Comparison of ENCODE assay signal across 8 cellular contexts in genomic region chr12:122419094-122419493, GRCh38. TPM values are rescaled to one million over a fixed set of nuclear protein-coding genes. Genes with fewer than 3 reads are reported as not detected.
A peak's percentile ranks its signal among the peaks of the same experiment; 100 is the strongest.
DNase-seq lines count a peak whose midpoint lies in the region; ATAC-seq, FAIRE-seq and TF ChIP-seq lines count a peak whose summit lies in the region.
"Not testable (repeated sequence)": the region's sequence is repeated elsewhere in the genome, so short reads cannot be mapped to it uniquely, and the experiment has no call there.

No MANE protein-coding gene starts in this region.

- not testable (repeated sequence) for H3K27me3 ChIP-seq in DND-41 (ENCODE audit: insufficient read depth, low read length, poor library complexity); Panc1 (ENCODE audit: control insufficient read depth, insufficient read depth, low read length); breast epithelium; HepG2 (ENCODE audit: control insufficient read depth in 1 of 2, insufficient read depth in 2 of 2, low read length in 2 of 2); thyroid gland; vagina

- not testable (repeated sequence) for TF ChIP-seq CTCF in DND-41 (IDR thresholded peaks at IDR 0.05; ENCODE audit: borderline replicate concordance, extremely low read depth, low read length, poor library complexity, severe bottlenecking); Panc1 (IDR thresholded peaks at IDR 0.05); breast epithelium (IDR thresholded peaks at IDR 0.05); HepG2 (CRISPR knock-in tag; IDR thresholded peaks at IDR 0.05); osteocyte (IDR thresholded peaks at IDR 0.05); thyroid gland (IDR thresholded peaks at IDR 0.05); vagina (IDR thresholded peaks at IDR 0.05)

- not testable (repeated sequence) for ATAC-seq in DND-41 (ENCODE audit: insufficient read depth, low read depth); Panc1; HepG2; sciatic nerve

- peaks cover 45% of the 10 kb centered on the region for H3K4me1 Mint-ChIP-seq in osteocyte (ENCODE audit: unreplicated experiment)

- peak overlapping the region; percentile 18 for H3K27ac Mint-ChIP-seq in osteocyte (ENCODE audit: unreplicated experiment)

- not testable (repeated sequence) for H3K9me3 ChIP-seq in DND-41 (ENCODE audit: insufficient read depth, low read length, severe bottlenecking); Panc1 (ENCODE audit: control insufficient read depth, insufficient read depth, low read depth, low read length); breast epithelium; HepG2 (ENCODE audit: low read length); thyroid gland; vagina

- not testable (repeated sequence) for BruUV-seq in Panc1 (replicated peaks; lab: Mats Ljungman, UMichigan); HepG2 (replicated peaks; lab: Mats Ljungman, UMichigan)

- not testable (repeated sequence) for H3K36me3 ChIP-seq in DND-41 (ENCODE audit: insufficient read depth, low read length); Panc1 (ENCODE audit: control insufficient read depth, insufficient read depth, low read length); breast epithelium; HepG2 (replicated peaks in 1 of 2; ENCODE audit: control insufficient read depth in 1 of 2, insufficient read depth in 2 of 2, low read length in 2 of 2); thyroid gland; vagina

- TF ChIP-seq EP300 in HepG2 (IDR thresholded peaks at IDR 0.05; ENCODE audit: low read depth in 2 of 2, low read length in 2 of 2); HepG2 (CRISPR knock-in tag; IDR thresholded peaks at IDR 0.05; ENCODE audit: borderline replicate concordance): not testable (repeated sequence)

- not testable (repeated sequence) for H3K9ac ChIP-seq in DND-41 (ENCODE audit: low read depth, low read length); HepG2 (ENCODE audit: insufficient read depth, low read depth, low read length)

- FAIRE-seq in HepG2 (lab: Jason Lieb, UNC) = not testable (repeated sequence)

- H3K79me2 ChIP-seq in DND-41 (ENCODE audit: insufficient read depth, low read length) (peaks cover 74% of the 10 kb centered on the region), HepG2 (ENCODE audit: insufficient read depth, low read length) (peaks cover 47% of the 10 kb centered on the region)

- WGBS in HepG2 (ENCODE audit: low lambda C conversion rate) = 91% methylated on average over 3 of the region's 3 CpGs
- WGBS in thyroid gland, 2 donors = 91 to 93% methylated on average over 3 of the region's 3 CpGs

- H3K4me2 ChIP-seq in DND-41 (ENCODE audit: insufficient read depth, low read length) = peak overlapping the region; percentile 22; the same call in 1 of the 2 replicates
- not testable (repeated sequence) for H3K4me2 ChIP-seq in HepG2 (ENCODE audit: low read depth, low read length)

- H3K27ac ChIP-seq in DND-41 (ENCODE audit: low read length); HepG2 (ENCODE audit: extremely low read length, insufficient read depth, low read length): not testable (repeated sequence)
- H3K27ac ChIP-seq in Panc1 (ENCODE audit: low read length) (peak overlapping the region; percentile 10; the same call in 1 of the 2 replicates), breast epithelium (peak overlapping the region; percentile 38), thyroid gland (peak overlapping the region in 2 of 3 donors; percentile 25 to 99), vagina (peak overlapping the region; percentile 33)

- in situ Hi-C loops in Panc1 (cut with HindIII; ENCODE audit: low pct_unique_long_range_greater_than_20kb, low sequenced_read_pairs); HepG2 (cut with HindIII; ENCODE audit: extremely low pct_ligation_motif_present, low pct_unique_long_range_greater_than_20kb): not testable (repeated sequence)

- CTCF ChIA-PET in Panc1 (lab: Charles Lee) = interaction anchor here (0.7 kb wide), 1 partner anchor 109 kb away, joined by 5 read pairs; no protein-coding TSS in a partner anchor
- CTCF ChIA-PET in HepG2 (lab: Yijun Ruan, JAX; ENCODE audit: low intra/inter-chr PET ratio, low total read pairs) = not testable (repeated sequence)

- not testable (repeated sequence) for H3K27me3 Mint-ChIP-seq in osteocyte (ENCODE audit: unreplicated experiment)

- not testable (repeated sequence) for H3K4me3 ChIP-seq in DND-41 (ENCODE audit: low read depth in 1 of 2, low read length in 2 of 2); Panc1 (ENCODE audit: low read depth in 2 of 2, low read length in 2 of 2); breast epithelium; HepG2 (replicated peaks in 1 of 3; ENCODE audit: insufficient read depth in 1 of 3, low read depth in 2 of 3, low read length in 3 of 3); thyroid gland (replicated peaks in 1 of 3); vagina

- not testable (repeated sequence) for TF ChIP-seq POLR2A in breast epithelium (IDR thresholded peaks at IDR 0.05); HepG2 (IDR thresholded peaks at IDR 0.05; ENCODE audit: insufficient read depth in 1 of 2, low read depth in 2 of 2, low read length in 2 of 2); thyroid gland (IDR thresholded peaks at IDR 0.05); vagina (IDR thresholded peaks at IDR 0.05)

- H4K20me1 ChIP-seq in DND-41 (ENCODE audit: insufficient read depth, low read length); HepG2 (ENCODE audit: insufficient read depth, low read length): not testable (repeated sequence)

- intact Hi-C loops in Panc1 (cut with micrococcal nuclease; ENCODE audit: unreplicated experiment); breast epithelium (cut with DNase I; ENCODE audit: low total_unique reads); HepG2 (cut with micrococcal nuclease; ENCODE audit: unreplicated experiment); sciatic nerve (cut with DNase I); thyroid gland (cut with DNase I); vagina (cut with DNase I): not testable (repeated sequence)

- not testable (repeated sequence) for H2AFZ ChIP-seq in DND-41 (ENCODE audit: low read depth, low read length); HepG2 (ENCODE audit: low read length)

- H3K4me3 Mint-ChIP-seq in osteocyte (ENCODE audit: unreplicated experiment) = not testable (repeated sequence)

- H3K4me1 ChIP-seq in DND-41 (ENCODE audit: insufficient read depth, low read length) (peaks cover 27% of the 10 kb centered on the region), Panc1 (ENCODE audit: control insufficient read depth, insufficient read depth, low read length) (peaks cover 37% of the 10 kb centered on the region), breast epithelium (peaks cover 0 to 12% of the 10 kb centered on the region in 2 donors), HepG2 (ENCODE audit: insufficient read depth, low read length) (peaks cover 43% of the 10 kb centered on the region), thyroid gland (peaks cover 21 to 52% of the 10 kb centered on the region in 2 donors), vagina (peaks cover 45% of the 10 kb centered on the region)

- not testable (repeated sequence) for H3K9me3 Mint-ChIP-seq in osteocyte (ENCODE audit: unreplicated experiment)

- not testable (repeated sequence) for DNase-seq in DND-41; Panc1 (ENCODE audit: low read depth, low spot score); breast epithelium (ENCODE audit: low spot score in 2 of 2); HepG2 (ENCODE audit: low spot score); osteocyte (ENCODE audit: extremely low spot score, unreplicated experiment); thyroid gland; vagina (ENCODE audit: extremely low spot score in 2 of 2)
- DNase-seq in sciatic nerve (ENCODE audit: low spot score) = peak; percentile 21

- not testable (repeated sequence) for TF ChIP-seq RAD21 in HepG2 (CRISPR knock-in tag; IDR thresholded peaks at IDR 0.05)

- POLR2A ChIA-PET in Panc1 (lab: Charles Lee) = not testable (repeated sequence)
- POLR2A ChIA-PET in HepG2 (lab: Yijun Ruan, JAX) = interaction anchor here (0.7 to 5.5 kb wide), 6 partner anchors 8 to 82 kb away, joined by 3 to 32 read pairs (median 4); partner anchors contain the start of gene ZCCHC8

- not testable (repeated sequence) for H3K36me3 Mint-ChIP-seq in osteocyte (ENCODE audit: unreplicated experiment)

RNA-seq across cellular contexts. Expression of gene CLIP1, which starts 3.4 kb away (rescaled TPM):
- total RNA-seq in Panc1 (2021; ENCODE audit: unreplicated experiment) = 117 TPM
- 52.1 TPM for polyA plus RNA-seq in Panc1 (2012; ENCODE audit: insufficient read length)
- total RNA-seq in breast epithelium = 100 to 1,000 TPM in 2 of 3 donors, 10 to 100 TPM in 1; 86.9 to 126 (median 108) TPM
- total RNA-seq in HepG2 (2016; rRNA removed; fragmentation: Illumina TruSeq; extraction: Trizol) = 28.9 and 30.2 TPM in 2 replicates
- 16.2 and 21.0 TPM in 2 replicates for total RNA-seq in HepG2 (2016; cell fraction: cytosol; rRNA removed; fragmentation: Illumina TruSeq; extraction: Trizol; ENCODE audit: low read depth)
- total RNA-seq in HepG2 (2016; cell fraction: insoluble cytoplasmic fraction; rRNA removed; fragmentation: Illumina TruSeq; extraction: Trizol) = 26.9 and 28.6 TPM in 2 replicates
- 15.5 and 15.9 TPM in 2 replicates for total RNA-seq in HepG2 (2016; cell fraction: membrane; rRNA removed; fragmentation: Illumina TruSeq; extraction: Trizol)
- 33.5 and 40.7 TPM in 2 replicates for total RNA-seq in HepG2 (2016; cell fraction: nucleus; rRNA removed; fragmentation: Illumina TruSeq; extraction: Trizol)
- 42.8 and 43.7 TPM in 2 replicates for polyA plus RNA-seq in HepG2 (2011; rRNA removed)
- 26.7 and 33.0 TPM in 2 replicates for polyA plus RNA-seq in HepG2 (2011; cell fraction: cytosol; rRNA removed)
- polyA plus RNA-seq in HepG2 (2011; cell fraction: nucleus; rRNA removed) = 30.4 and 31.8 TPM in 2 replicates
- polyA plus RNA-seq in HepG2 (2012) = 21.0 and 26.9 TPM in 2 replicates
- 0.83 and 0.97 TPM in 2 replicates for polyA plus RNA-seq in HepG2 (2016; cell fraction: cytosol; fragmentation: Illumina TruSeq; extraction: Trizol; ENCODE audit: low read depth)
- polyA plus RNA-seq in HepG2 (2016; cell fraction: insoluble cytoplasmic fraction; fragmentation: Illumina TruSeq; extraction: Trizol; ENCODE audit: low read depth) = 22.9 and 23.8 TPM in 2 replicates
- 3.9 and 5.6 TPM in 2 replicates for polyA plus RNA-seq in HepG2 (2016; cell fraction: membrane; fragmentation: Illumina TruSeq; extraction: Trizol; ENCODE audit: low read depth)
- 35.5 and 36.6 TPM in 2 replicates for polyA plus RNA-seq in HepG2 (2016; cell fraction: nucleus; fragmentation: Illumina TruSeq; extraction: Trizol; ENCODE audit: insufficient read depth, low read depth)
- 62.5 and 153 TPM in 2 replicates for polyA minus RNA-seq in HepG2 (2011; rRNA and poly(A)+ RNA removed; ENCODE audit: low replicate concordance)
- polyA minus RNA-seq in HepG2 (2011; cell fraction: cytosol; rRNA and poly(A)+ RNA removed) = 23.9 and 31.3 TPM in 2 replicates
- polyA minus RNA-seq in HepG2 (2011; cell fraction: nucleus; rRNA and poly(A)+ RNA removed) = 47.6 and 65.9 TPM in 2 replicates
- 100.0 and 103 TPM in 2 replicates for total RNA-seq in osteocyte
- total RNA-seq in sciatic nerve = 114 TPM
- 100 to 1,000 TPM; 118 to 189 (median 143) TPM for total RNA-seq in thyroid gland
- 135 TPM for total RNA-seq in vagina
